Comparison of ENCODE assay signal across 1 cellular context in genomic region chr7:18420176-18420575, GRCh38.
TF ChIP-seq lines count a peak whose summit lies in the region.

No MANE protein-coding gene starts in this region.

TF ChIP-seq in GM23338, 12 proteins besides CTCF, POLR2A, EP300 and RAD21 (continued from another document):
- TF ChIP-seq ZNF331 (CRISPR knock-in tag; IDR thresholded peaks at IDR 0.05; ENCODE audit: low read depth): no peak
- TF ChIP-seq REST (IDR thresholded peaks at IDR 0.05; ENCODE audit: unreplicated experiment): no peak
- TF ChIP-seq CREB1 (CRISPR knock-in tag; IDR thresholded peaks at IDR 0.05; ENCODE audit: low read depth): no peak
- TF ChIP-seq NANOG (IDR thresholded peaks at IDR 0.05; ENCODE audit: borderline replicate concordance): no peak
- TF ChIP-seq EZH2phosphoT487 (IDR thresholded peaks at IDR 0.05; ENCODE audit: unreplicated experiment): no peak
- TF ChIP-seq STAT1 (IDR thresholded peaks at IDR 0.05; ENCODE audit: unreplicated experiment): no peak
TF ChIP-seq in GM23338: peak in this region for 0.
